In the genomic region with DNA sequence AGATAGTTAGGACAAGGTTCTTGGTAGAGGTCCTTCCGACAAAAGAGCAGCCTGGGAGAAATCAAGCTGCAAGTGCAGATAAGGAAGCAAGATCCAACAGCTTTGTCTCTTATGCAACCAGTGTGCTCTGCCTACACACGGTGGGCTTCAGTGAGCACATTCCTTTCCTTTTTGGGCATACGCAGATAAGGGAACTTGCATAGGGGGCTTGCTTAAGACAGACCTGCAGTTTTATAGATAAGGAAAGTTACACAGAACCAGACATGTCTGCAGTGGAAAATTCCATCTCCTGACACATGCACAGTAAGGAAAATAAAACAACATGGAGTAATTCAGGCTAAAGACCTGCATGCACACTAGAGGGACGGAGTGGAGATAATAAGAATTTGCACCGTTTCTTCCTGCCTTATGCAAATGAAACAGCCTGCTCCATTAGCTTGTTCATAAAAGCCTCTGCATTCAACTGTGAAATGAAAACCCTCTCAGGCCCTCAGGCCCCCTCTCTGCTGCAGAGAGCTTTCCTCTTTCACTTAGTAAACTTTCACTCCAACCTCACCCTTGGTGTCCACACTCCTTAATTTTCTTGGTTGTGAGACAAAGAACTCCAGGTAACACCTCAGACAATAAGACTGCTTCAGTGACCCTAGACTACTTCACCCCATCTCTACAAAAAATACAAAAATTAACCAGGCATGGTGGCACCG, we compare ENCODE assay signal across 1 cellular context.
TF ChIP-seq lines count a peak whose summit lies in the region.

No MANE protein-coding gene starts in this region.

TF ChIP-seq in K562, 482 proteins besides CTCF, POLR2A, EP300 and RAD21 (continued from another document and continues in another):
- TF ChIP-seq, protein P1, sequence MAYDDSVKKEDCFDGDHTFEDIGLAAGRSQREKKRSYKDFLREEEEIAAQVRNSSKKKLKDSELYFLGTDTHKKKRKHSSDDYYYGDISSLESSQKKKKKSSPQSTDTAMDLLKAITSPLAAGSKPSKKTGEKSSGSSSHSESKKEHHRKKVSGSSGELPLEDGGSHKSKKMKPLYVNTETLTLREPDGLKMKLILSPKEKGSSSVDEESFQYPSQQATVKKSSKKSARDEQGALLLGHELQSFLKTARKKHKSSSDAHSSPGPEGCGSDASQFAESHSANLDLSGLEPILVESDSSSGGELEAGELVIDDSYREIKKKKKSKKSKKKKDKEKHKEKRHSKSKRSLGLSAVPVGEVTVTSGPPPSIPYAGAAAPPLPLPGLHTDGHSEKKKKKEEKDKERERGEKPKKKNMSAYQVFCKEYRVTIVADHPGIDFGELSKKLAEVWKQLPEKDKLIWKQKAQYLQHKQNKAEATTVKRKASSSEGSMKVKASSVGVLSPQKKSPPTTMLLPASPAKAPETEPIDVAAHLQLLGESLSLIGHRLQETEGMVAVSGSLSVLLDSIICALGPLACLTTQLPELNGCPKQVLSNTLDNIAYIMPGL (CRISPR knock-in tag; IDR thresholded peaks at IDR 0.05) = no peak
- peak; percentile 76; the same call in 1 of the 2 replicates for TF ChIP-seq ELF2 (CRISPR knock-in tag; IDR thresholded peaks at IDR 0.05)
- TF ChIP-seq, protein P2, sequence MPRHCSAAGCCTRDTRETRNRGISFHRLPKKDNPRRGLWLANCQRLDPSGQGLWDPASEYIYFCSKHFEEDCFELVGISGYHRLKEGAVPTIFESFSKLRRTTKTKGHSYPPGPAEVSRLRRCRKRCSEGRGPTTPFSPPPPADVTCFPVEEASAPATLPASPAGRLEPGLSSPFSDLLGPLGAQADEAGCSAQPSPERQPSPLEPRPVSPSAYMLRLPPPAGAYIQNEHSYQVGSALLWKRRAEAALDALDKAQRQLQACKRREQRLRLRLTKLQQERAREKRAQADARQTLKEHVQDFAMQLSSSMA (CRISPR knock-in tag; IDR thresholded peaks at IDR 0.05) = no peak
- peak; percentile 96 for TF ChIP-seq PTTG1 (tag; IDR thresholded peaks at IDR 0.05; ENCODE audit: low read depth)
- no peak for TF ChIP-seq ZFP30 (CRISPR knock-in tag; IDR thresholded peaks at IDR 0.05; ENCODE audit: borderline replicate concordance)
- TF ChIP-seq, protein P3, sequence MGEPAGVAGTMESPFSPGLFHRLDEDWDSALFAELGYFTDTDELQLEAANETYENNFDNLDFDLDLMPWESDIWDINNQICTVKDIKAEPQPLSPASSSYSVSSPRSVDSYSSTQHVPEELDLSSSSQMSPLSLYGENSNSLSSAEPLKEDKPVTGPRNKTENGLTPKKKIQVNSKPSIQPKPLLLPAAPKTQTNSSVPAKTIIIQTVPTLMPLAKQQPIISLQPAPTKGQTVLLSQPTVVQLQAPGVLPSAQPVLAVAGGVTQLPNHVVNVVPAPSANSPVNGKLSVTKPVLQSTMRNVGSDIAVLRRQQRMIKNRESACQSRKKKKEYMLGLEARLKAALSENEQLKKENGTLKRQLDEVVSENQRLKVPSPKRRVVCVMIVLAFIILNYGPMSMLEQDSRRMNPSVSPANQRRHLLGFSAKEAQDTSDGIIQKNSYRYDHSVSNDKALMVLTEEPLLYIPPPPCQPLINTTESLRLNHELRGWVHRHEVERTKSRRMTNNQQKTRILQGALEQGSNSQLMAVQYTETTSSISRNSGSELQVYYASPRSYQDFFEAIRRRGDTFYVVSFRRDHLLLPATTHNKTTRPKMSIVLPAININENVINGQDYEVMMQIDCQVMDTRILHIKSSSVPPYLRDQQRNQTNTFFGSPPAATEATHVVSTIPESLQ (CRISPR knock-in tag; IDR thresholded peaks at IDR 0.05) = 0 out of 2 replicates have a peak, but pooled peaks have one; percentile 24
- TF ChIP-seq CHD4 (IDR thresholded peaks at IDR 0.05; ENCODE audit: insufficient read depth, insufficient replicate concordance, low read depth, low read length, poor library complexity, severe bottlenecking) = no peak
- TF ChIP-seq SPI1 (IDR thresholded peaks at IDR 0.05; ENCODE audit: borderline replicate concordance, low read depth, low read length) = no peak
- peak; percentile 6 for TF ChIP-seq RAD51 (IDR thresholded peaks at IDR 0.05; ENCODE audit: borderline replicate concordance, low read depth)
- TF ChIP-seq, protein P4, sequence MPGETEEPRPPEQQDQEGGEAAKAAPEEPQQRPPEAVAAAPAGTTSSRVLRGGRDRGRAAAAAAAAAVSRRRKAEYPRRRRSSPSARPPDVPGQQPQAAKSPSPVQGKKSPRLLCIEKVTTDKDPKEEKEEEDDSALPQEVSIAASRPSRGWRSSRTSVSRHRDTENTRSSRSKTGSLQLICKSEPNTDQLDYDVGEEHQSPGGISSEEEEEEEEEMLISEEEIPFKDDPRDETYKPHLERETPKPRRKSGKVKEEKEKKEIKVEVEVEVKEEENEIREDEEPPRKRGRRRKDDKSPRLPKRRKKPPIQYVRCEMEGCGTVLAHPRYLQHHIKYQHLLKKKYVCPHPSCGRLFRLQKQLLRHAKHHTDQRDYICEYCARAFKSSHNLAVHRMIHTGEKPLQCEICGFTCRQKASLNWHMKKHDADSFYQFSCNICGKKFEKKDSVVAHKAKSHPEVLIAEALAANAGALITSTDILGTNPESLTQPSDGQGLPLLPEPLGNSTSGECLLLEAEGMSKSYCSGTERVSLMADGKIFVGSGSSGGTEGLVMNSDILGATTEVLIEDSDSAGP (CRISPR knock-in tag; IDR thresholded peaks at IDR 0.05) = no peak
- TF ChIP-seq ZNF121 (CRISPR knock-in tag; conservative IDR thresholded peaks at IDR 0.05) = no peak
- peak; percentile 85; the same call in 1 of the 2 replicates for TF ChIP-seq PHF21A (IDR thresholded peaks at IDR 0.05; ENCODE audit: borderline replicate concordance, low read depth)
- no peak for TF ChIP-seq EWSR1 (IDR thresholded peaks at IDR 0.05; ENCODE audit: borderline replicate concordance, low read depth, partially characterized antibody)
- TF ChIP-seq ZNF551 (CRISPR knock-in tag; IDR thresholded peaks at IDR 0.05) = peak; percentile 33; the same call in 1 of the 2 replicates
- peak; percentile 50; the same call in 1 of the 2 replicates for TF ChIP-seq DNMT1 (IDR thresholded peaks at IDR 0.05)
- TF ChIP-seq ZC3H11A (IDR thresholded peaks at IDR 0.05; ENCODE audit: low read depth, low read length) = no peak
- TF ChIP-seq, protein P5, sequence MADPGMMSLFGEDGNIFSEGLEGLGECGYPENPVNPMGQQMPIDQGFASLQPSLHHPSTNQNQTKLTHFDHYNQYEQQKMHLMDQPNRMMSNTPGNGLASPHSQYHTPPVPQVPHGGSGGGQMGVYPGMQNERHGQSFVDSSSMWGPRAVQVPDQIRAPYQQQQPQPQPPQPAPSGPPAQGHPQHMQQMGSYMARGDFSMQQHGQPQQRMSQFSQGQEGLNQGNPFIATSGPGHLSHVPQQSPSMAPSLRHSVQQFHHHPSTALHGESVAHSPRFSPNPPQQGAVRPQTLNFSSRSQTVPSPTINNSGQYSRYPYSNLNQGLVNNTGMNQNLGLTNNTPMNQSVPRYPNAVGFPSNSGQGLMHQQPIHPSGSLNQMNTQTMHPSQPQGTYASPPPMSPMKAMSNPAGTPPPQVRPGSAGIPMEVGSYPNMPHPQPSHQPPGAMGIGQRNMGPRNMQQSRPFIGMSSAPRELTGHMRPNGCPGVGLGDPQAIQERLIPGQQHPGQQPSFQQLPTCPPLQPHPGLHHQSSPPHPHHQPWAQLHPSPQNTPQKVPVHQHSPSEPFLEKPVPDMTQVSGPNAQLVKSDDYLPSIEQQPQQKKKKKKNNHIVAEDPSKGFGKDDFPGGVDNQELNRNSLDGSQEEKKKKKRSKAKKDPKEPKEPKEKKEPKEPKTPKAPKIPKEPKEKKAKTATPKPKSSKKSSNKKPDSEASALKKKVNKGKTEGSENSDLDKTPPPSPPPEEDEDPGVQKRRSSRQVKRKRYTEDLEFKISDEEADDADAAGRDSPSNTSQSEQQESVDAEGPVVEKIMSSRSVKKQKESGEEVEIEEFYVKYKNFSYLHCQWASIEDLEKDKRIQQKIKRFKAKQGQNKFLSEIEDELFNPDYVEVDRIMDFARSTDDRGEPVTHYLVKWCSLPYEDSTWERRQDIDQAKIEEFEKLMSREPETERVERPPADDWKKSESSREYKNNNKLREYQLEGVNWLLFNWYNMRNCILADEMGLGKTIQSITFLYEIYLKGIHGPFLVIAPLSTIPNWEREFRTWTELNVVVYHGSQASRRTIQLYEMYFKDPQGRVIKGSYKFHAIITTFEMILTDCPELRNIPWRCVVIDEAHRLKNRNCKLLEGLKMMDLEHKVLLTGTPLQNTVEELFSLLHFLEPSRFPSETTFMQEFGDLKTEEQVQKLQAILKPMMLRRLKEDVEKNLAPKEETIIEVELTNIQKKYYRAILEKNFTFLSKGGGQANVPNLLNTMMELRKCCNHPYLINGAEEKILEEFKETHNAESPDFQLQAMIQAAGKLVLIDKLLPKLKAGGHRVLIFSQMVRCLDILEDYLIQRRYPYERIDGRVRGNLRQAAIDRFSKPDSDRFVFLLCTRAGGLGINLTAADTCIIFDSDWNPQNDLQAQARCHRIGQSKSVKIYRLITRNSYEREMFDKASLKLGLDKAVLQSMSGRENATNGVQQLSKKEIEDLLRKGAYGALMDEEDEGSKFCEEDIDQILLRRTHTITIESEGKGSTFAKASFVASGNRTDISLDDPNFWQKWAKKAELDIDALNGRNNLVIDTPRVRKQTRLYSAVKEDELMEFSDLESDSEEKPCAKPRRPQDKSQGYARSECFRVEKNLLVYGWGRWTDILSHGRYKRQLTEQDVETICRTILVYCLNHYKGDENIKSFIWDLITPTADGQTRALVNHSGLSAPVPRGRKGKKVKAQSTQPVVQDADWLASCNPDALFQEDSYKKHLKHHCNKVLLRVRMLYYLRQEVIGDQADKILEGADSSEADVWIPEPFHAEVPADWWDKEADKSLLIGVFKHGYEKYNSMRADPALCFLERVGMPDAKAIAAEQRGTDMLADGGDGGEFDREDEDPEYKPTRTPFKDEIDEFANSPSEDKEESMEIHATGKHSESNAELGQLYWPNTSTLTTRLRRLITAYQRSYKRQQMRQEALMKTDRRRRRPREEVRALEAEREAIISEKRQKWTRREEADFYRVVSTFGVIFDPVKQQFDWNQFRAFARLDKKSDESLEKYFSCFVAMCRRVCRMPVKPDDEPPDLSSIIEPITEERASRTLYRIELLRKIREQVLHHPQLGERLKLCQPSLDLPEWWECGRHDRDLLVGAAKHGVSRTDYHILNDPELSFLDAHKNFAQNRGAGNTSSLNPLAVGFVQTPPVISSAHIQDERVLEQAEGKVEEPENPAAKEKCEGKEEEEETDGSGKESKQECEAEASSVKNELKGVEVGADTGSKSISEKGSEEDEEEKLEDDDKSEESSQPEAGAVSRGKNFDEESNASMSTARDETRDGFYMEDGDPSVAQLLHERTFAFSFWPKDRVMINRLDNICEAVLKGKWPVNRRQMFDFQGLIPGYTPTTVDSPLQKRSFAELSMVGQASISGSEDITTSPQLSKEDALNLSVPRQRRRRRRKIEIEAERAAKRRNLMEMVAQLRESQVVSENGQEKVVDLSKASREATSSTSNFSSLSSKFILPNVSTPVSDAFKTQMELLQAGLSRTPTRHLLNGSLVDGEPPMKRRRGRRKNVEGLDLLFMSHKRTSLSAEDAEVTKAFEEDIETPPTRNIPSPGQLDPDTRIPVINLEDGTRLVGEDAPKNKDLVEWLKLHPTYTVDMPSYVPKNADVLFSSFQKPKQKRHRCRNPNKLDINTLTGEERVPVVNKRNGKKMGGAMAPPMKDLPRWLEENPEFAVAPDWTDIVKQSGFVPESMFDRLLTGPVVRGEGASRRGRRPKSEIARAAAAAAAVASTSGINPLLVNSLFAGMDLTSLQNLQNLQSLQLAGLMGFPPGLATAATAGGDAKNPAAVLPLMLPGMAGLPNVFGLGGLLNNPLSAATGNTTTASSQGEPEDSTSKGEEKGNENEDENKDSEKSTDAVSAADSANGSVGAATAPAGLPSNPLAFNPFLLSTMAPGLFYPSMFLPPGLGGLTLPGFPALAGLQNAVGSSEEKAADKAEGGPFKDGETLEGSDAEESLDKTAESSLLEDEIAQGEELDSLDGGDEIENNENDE (IDR thresholded peaks at IDR 0.05; ENCODE audit: low read depth, low read length) = no peak
- TF ChIP-seq FIP1L1 (IDR thresholded peaks at IDR 0.05; ENCODE audit: low read depth, low read length, poor library complexity, severe bottlenecking) = no peak
- TF ChIP-seq, protein P6, sequence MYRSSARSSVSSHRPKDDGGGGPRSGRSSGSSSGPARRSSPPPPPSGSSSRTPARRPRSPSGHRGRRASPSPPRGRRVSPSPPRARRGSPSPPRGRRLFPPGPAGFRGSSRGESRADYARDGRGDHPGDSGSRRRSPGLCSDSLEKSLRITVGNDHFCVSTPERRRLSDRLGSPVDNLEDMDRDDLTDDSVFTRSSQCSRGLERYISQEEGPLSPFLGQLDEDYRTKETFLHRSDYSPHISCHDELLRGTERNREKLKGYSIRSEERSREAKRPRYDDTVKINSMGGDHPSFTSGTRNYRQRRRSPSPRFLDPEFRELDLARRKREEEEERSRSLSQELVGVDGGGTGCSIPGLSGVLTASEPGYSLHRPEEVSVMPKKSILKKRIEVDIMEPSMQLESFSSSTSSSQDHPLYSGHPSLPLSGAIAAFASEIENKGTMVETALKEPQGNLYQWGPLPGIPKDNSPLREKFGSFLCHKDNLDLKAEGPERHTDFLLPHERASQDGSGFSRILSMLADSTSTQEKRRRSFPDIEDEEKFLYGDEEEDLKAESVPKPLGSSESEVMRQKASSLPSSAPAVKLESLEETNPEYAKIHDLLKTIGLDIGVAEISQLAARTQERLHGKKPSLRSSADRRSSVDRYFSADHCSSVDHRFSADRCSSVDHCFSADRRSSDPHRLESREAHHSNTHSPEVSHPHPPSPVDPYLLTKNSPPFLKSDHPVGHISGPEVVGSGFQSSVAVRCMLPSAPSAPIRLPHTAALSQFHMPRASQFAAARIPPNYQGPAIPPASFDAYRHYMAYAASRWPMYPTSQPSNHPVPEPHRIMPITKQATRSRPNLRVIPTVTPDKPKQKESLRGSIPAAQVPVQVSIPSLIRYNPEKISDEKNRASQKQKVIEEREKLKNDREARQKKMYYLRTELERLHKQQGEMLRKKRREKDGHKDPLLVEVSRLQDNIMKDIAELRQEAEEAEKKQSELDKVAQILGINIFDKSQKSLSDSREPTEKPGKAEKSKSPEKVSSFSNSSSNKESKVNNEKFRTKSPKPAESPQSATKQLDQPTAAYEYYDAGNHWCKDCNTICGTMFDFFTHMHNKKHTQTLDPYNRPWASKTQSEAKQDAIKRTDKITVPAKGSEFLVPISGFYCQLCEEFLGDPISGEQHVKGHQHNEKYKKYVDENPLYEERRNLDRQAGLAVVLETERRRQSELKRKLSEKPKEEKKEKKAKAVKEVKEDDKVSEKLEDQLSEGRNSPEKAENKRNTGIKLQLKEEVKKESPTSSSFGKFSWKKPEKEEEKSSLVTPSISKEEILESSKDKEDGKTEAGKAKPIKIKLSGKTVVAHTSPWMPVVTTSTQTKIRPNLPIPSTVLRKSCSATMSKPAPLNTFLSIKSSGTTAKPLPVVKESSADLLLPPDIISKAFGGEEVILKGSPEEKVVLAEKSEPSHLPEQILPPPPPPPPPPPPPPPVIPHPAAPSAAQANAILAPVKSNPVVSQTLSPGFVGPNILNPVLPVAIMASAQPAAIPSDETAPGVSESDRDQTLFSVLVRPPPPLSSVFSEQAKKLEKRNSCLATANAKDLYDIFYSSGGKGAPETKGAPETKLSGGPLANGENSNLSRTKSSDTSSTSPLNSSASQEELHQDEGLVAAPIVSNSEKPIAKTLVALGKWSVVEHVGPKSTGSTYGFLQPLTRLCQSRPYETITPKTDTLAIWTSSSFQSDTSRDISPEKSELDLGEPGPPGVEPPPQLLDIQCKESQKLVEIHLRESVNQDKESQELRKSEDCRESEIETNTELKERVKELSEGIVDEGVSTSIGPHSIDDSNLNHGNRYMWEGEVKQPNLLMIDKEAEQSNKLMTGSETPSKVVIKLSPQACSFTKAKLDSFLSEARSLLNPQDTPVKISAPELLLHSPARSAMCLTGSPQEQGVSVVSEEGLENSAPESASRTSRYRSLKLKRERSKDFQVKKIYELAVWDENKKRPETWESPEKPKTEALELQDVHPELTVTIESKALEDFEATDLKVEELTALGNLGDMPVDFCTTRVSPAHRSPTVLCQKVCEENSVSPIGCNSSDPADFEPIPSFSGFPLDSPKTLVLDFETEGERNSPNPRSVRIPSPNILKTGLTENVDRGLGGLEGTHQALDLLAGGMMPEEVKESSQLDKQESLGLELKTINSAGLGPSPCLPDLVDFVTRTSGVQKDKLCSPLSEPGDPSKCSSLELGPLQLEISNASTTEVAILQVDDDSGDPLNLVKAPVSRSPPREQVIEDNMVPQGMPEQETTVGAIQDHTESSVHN (IDR thresholded peaks at IDR 0.05; ENCODE audit: borderline replicate concordance in 1 of 2, low read depth in 1 of 2) = peak in 1 of 2 experiments; percentile 52; a peak in 1 of 4 replicates
